In the genomic region with DNA sequence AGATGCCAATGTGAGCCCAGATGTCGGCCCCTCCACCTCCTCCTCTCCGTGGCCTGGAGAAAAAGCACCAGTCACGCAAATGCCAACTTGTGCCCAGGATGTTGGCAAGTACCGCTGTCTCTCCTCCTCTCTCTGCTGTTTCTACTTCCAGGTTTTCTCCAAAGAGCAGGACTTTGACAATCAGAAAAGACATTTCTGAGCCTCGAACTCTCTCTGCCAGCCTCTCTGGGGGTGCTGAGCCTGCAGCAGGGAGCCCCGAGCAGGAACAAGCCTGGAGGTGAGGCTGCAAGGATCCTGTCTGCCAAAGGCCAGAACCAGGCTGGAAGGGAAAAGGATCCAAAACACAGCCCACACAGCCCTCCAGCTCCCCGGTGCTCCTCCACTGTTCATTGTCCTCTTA, we compare ENCODE assay signal across 1 cellular context.
TF ChIP-seq lines count a peak whose summit lies in the region.

No MANE protein-coding gene starts in this region.

TF ChIP-seq in IMR-90, 13 proteins besides CTCF, POLR2A, EP300 and RAD21 (continued from another document):
- TF ChIP-seq, protein P1, sequence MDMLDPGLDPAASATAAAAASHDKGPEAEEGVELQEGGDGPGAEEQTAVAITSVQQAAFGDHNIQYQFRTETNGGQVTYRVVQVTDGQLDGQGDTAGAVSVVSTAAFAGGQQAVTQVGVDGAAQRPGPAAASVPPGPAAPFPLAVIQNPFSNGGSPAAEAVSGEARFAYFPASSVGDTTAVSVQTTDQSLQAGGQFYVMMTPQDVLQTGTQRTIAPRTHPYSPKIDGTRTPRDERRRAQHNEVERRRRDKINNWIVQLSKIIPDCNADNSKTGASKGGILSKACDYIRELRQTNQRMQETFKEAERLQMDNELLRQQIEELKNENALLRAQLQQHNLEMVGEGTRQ (IDR thresholded peaks at IDR 0.05; ENCODE audit: low read depth, low read length) = no peak
